37 cellular contexts compared by ENCODE assay signal in genomic region chr6:103085801-103086200, GRCh38.
"Had no signal": no experiment of that assay in that cellular context is flagged by ENCODE, and none has a peak within 500 bp of the region (broad histone marks: within the 10 kb centered on the region; RNA-seq: fewer than 3 reads in every experiment).

No MANE protein-coding gene starts in this region.

- H3K4me2 ChIP-seq: KMS-11 had no signal

- H3K27me3 ChIP-seq: MG63 had no signal

- H3K9me3 ChIP-seq: MG63 had no signal

- H3K9ac ChIP-seq: KMS-11 had no signal

- H3K36me3 ChIP-seq: MG63 had no signal

- DNase-seq: Karpas-422, Kasumi-1, KBM-7, KG1, MG63, MM.1S, MV-4-11, NCI-H1048, NCI-H1092, NCI-H1092 treated with DMSO at 0.1 percent for 48 hours, NCI-H1105, NCI-H1105 treated with DMSO at 0.1 percent for 48 hours, NCI-H1417, NCI-H1417 treated with DMSO at 0.1 percent for 48 hours, NCI-H1436, NCI-H1436 treated with DMSO at 0.1 percent for 48 hours, NCI-H146, NCI-H1694, NCI-H1694 treated with DMSO at 0.1 percent for 48 hours, NCI-H187, NCI-H187 treated with DMSO at 0.1 percent for 48 hours, NCI-H1930, NCI-H2029, NCI-H2029 treated with DMSO at 0.1 percent for 48 hours, NCI-H2081, NCI-H2081 treated with DMSO at 0.1 percent for 48 hours, NCI-H2107, NCI-H2171, NCI-H2171 treated with DMSO at 0.1 percent for 48 hours, NCI-H2227 treated with DMSO at 0.1 percent for 48 hours, NCI-H226, NCI-H345, NCI-H446, NCI-H446 treated with DMSO at 0.1 percent for 48 hours, NCI-H510A, NCI-H510A treated with DMSO at 0.1 percent for 48 hours had no signal

- H3K4me3 ChIP-seq: MG63 had no signal

- H3K27ac ChIP-seq: KMS-11 had no signal
